13 cellular contexts compared by ENCODE assay signal in genomic region chr16:27241658-27242057, GRCh38. TPM values are rescaled to one million over a fixed set of nuclear protein-coding genes. Genes with fewer than 3 reads are reported as not detected.
A peak's percentile ranks its signal among the peaks of the same experiment; 100 is the strongest.
DNase-seq lines count a peak whose midpoint lies in the region; ATAC-seq and TF ChIP-seq lines count a peak whose summit lies in the region.
"Had no signal": no experiment of that assay in that cellular context is flagged by ENCODE, and none has a peak within 500 bp of the region (broad histone marks: within the 10 kb centered on the region; RNA-seq: fewer than 3 reads in every experiment).

No MANE protein-coding gene starts in this region.

- CTCF ChIA-PET in activated CD8-positive, alpha-beta memory T cell treated with anti-CD3 and anti-CD28 coated beads, Interleukin-2, amount 10 ng/mL, durations not matched to agents 7 days and 5 days (lab: Charles Lee), result interaction anchor here (1.6 to 1.8 kb wide), 2 partner anchors 78 to 126 kb away, joined by 4 to 5 read pairs; no protein-coding TSS in a partner anchor

- no peak overlapping the region for H3K4me3 ChIP-seq in adipocyte (ENCODE audit: low read length)
- no peak overlapping the region for H3K4me3 ChIP-seq in suprapubic skin

- H3K36me3 ChIP-seq in adipocyte (ENCODE audit: control insufficient read depth, insufficient read depth, low read length, severe bottlenecking) (no peaks in the 10 kb centered on the region), suprapubic skin (peaks cover 3% of the 10 kb centered on the region)

- 72% methylated on average over 13 of the region's 13 CpGs for WGBS in suprapubic skin

- H3K9me3 ChIP-seq in adipocyte (ENCODE audit: control insufficient read depth, low read length), result no peaks in the 10 kb centered on the region
- no peaks in the 10 kb centered on the region for H3K9me3 ChIP-seq in suprapubic skin

- H3K27ac Mint-ChIP-seq in activated CD8-positive, alpha-beta memory T cell treated with anti-CD3 and anti-CD28 coated beads, Interleukin-2, amount 10 ng/mL, durations not matched to agents 7 days and 5 days, result no peak overlapping the region

- peak overlapping the region; percentile 66 for H3K9ac ChIP-seq in adipocyte (ENCODE audit: low read length)

- no peak for ATAC-seq in activated CD8-positive, alpha-beta memory T cell treated with anti-CD3 and anti-CD28 coated beads, Interleukin-2, amount 10 ng/mL, durations not matched to agents 7 days and 5 days
- ATAC-seq in HG03039 (IDR thresholded peaks at IDR 0.05; ENCODE audit: unreplicated experiment) (no peak), HG02852 (IDR thresholded peaks at IDR 0.05; ENCODE audit: unreplicated experiment) (no peak)
- ATAC-seq: stimulated activated naive CD8-positive, alpha-beta T cell treated with anti-CD3 and anti-CD28 coated beads, Interleukin-15, Interleukin-2, amounts not matched to agents 100 U/mL and 50 U/mL, for 24 hours had no signal

- TF ChIP-seq EP300 in suprapubic skin (IDR thresholded peaks at IDR 0.05), result no peak

- H3K9me3 Mint-ChIP-seq in activated CD8-positive, alpha-beta memory T cell treated with anti-CD3 and anti-CD28 coated beads, Interleukin-2, amount 10 ng/mL, durations not matched to agents 7 days and 5 days (ENCODE audit: low read depth), result no peaks in the 10 kb centered on the region

- DNase-seq in activated CD8-positive, alpha-beta memory T cell treated with anti-CD3 and anti-CD28 coated beads, Interleukin-2, amount 50 U/mL, for 48 hours, result peak; percentile 32
- no peak for DNase-seq in activated CD8-positive, alpha-beta memory T cell treated with anti-CD3 and anti-CD28 coated beads, Interleukin-2, amount 10 ng/mL, durations not matched to agents 7 days and 5 days
- DNase-seq in adipocyte (ENCODE audit: low read depth), result no peak
- peak; percentile 62 for DNase-seq in mesenteric fat pad (ENCODE audit: low spot score)
- DNase-seq in suprapubic skin (ENCODE audit: low spot score in 2 of 2), result peak; percentile 28 to 43
- DNase-seq in cerebellum (ENCODE audit: low spot score), result no peak
- DNase-seq: cerebellar nuclear complex, midbrain, NCI-H1048 had no signal

- peaks cover 78% of the 10 kb centered on the region for H3K4me1 Mint-ChIP-seq in activated CD8-positive, alpha-beta memory T cell treated with anti-CD3 and anti-CD28 coated beads, Interleukin-2, amount 10 ng/mL, durations not matched to agents 7 days and 5 days

- peaks cover 59% of the 10 kb centered on the region for H3K4me1 ChIP-seq in adipocyte (ENCODE audit: control insufficient read depth, insufficient read depth, low read length)
- H3K4me1 ChIP-seq in suprapubic skin, result peaks cover 62% of the 10 kb centered on the region

- no peak overlapping the region for H3K27ac ChIP-seq in suprapubic skin
- H3K27ac ChIP-seq: HL-60 had no signal

- peaks cover 10% of the 10 kb centered on the region for H3K36me3 Mint-ChIP-seq in activated CD8-positive, alpha-beta memory T cell treated with anti-CD3 and anti-CD28 coated beads, Interleukin-2, amount 10 ng/mL, durations not matched to agents 7 days and 5 days

- H3K4me3 Mint-ChIP-seq in activated CD8-positive, alpha-beta memory T cell treated with anti-CD3 and anti-CD28 coated beads, Interleukin-2, amount 10 ng/mL, durations not matched to agents 7 days and 5 days, result no peak overlapping the region

- H3K27me3 ChIP-seq in adipocyte (replicated peaks; ENCODE audit: control insufficient read depth, insufficient read depth, low read length), result no peaks in the 10 kb centered on the region
- H3K27me3 ChIP-seq in suprapubic skin, result no peaks in the 10 kb centered on the region

- no peak for TF ChIP-seq POLR2A in suprapubic skin (IDR thresholded peaks at IDR 0.05)

- no peaks in the 10 kb centered on the region for H3K27me3 Mint-ChIP-seq in activated CD8-positive, alpha-beta memory T cell treated with anti-CD3 and anti-CD28 coated beads, Interleukin-2, amount 10 ng/mL, durations not matched to agents 7 days and 5 days

- no peak for TF ChIP-seq CTCF in suprapubic skin (IDR thresholded peaks at IDR 0.05)

RNA-seq across cellular contexts. Expression of gene NSMCE1, which starts 26.9 kb away (rescaled TPM):
- total RNA-seq in activated CD8-positive, alpha-beta memory T cell treated with anti-CD3 and anti-CD28 coated beads, Interleukin-2, amount 10 ng/mL, durations not matched to agents 7 days and 5 days, result 10 to 100 TPM; 75.9 to 94.0 TPM
- total RNA-seq in mesenteric fat pad (39.6 TPM), suprapubic skin (10 to 100 TPM; 23.0 to 32.2 (median 29.3) TPM), cerebellum (27.0 TPM)

RNA-seq across cellular contexts. Expression of gene KDM8, which starts 38.3 kb away (rescaled TPM):
- total RNA-seq in activated CD8-positive, alpha-beta memory T cell treated with anti-CD3 and anti-CD28 coated beads, Interleukin-2, amount 10 ng/mL, durations not matched to agents 7 days and 5 days, result 10 to 100 TPM; 14.8 to 18.2 TPM
- total RNA-seq in mesenteric fat pad (3.5 TPM), suprapubic skin (1 to 10 TPM; 1.3 to 5.0 (median 3.7) TPM), cerebellum (2.9 TPM)

Comparison
In these comparisons a context has a peak if more than half of its experiments do, and no peak if none do; other contexts are left out.
1. DNase-seq: peak in activated CD8-positive, alpha-beta memory T cell treated with anti-CD3 and anti-CD28 coated beads, Interleukin-2, amount 50 U/mL, for 48 hours (single experiment), mesenteric fat pad (single experiment) and suprapubic skin (2 of 2); none in activated CD8-positive, alpha-beta memory T cell treated with anti-CD3 and anti-CD28 coated beads, Interleukin-2, amount 10 ng/mL, durations not matched to agents 7 days and 5 days (single experiment), adipocyte (single experiment) and cerebellum (single experiment).